ENCODE assay signal across 8 cellular contexts in genomic region chr14:79699206-79699605, GRCh38.
"Had no signal": no experiment of that assay in that cellular context is flagged by ENCODE, and none has a peak within 500 bp of the region (broad histone marks: within the 10 kb centered on the region; RNA-seq: fewer than 3 reads in every experiment).

No MANE protein-coding gene starts in this region.

- H3K27ac Mint-ChIP-seq: GM23338, H9 had no signal

- H3K9me3 Mint-ChIP-seq: GM23338, H9 had no signal

- H2AFZ ChIP-seq: GM23338 had no signal

- H3K4me2 ChIP-seq: GM23338 had no signal

- H3K27ac ChIP-seq: HL-60 had no signal

- ATAC-seq: GM23338, K562 had no signal

- H3K4me3 ChIP-seq: GM23338, K562 had no signal

- FAIRE-seq: H1, H54, K562 had no signal

- H3K4me3 Mint-ChIP-seq: GM23338, H9 had no signal

- H3K4me1 Mint-ChIP-seq: GM23338, H9 had no signal

- DNase-seq: H9, HCEC 1CT, IMR-90 had no signal
